Comparison of ENCODE assay signal across 1 cellular context in genomic region chr18:63317982-63318881, GRCh38.
TF ChIP-seq lines count a peak whose summit lies in the region.

No MANE protein-coding gene starts in this region.

TF ChIP-seq in GM12878, 131 proteins besides CTCF, POLR2A, EP300 and RAD21 (continued from another document and continues in another):
- TF ChIP-seq ZBTB4 (CRISPR knock-in tag; IDR thresholded peaks at IDR 0.05) (no peak), ZZZ3 (IDR thresholded peaks at IDR 0.05; ENCODE audit: control insufficient read depth, insufficient read length, low read depth) (no peak), CHD4 (IDR thresholded peaks at IDR 0.05) (no peak), TARDBP (IDR thresholded peaks at IDR 0.05; ENCODE audit: borderline replicate concordance) (peak; percentile 85; the same call in 1 of the 2 replicates), ZNF622 (IDR thresholded peaks at IDR 0.05) (no peak), TBL1XR1 (IDR thresholded peaks at IDR 0.05; ENCODE audit: low read depth, low read length) (peak; percentile 69; the same call in 1 of the 2 replicates), POLR2AphosphoS5 (IDR thresholded peaks at IDR 0.05; ENCODE audit: low read length) (peak; percentile 88), GABPA (IDR thresholded peaks at IDR 0.05; ENCODE audit: low read depth) (no peak), ESRRA (IDR thresholded peaks at IDR 0.05; ENCODE audit: low read length) (peak; percentile 79; the same call in 1 of the 2 replicates), CEBPZ (IDR thresholded peaks at IDR 0.05; ENCODE audit: low read depth, low read length) (no peak), ZNF217 (IDR thresholded peaks at IDR 0.05) (peak; percentile 22; the same call in 1 of the 2 replicates), ZNF687 (IDR thresholded peaks at IDR 0.05) (peak; percentile 69), PAX8 (IDR thresholded peaks at IDR 0.05) (no peak), PRDM15 (CRISPR knock-in tag; IDR thresholded peaks at IDR 0.05) (no peak), ZSCAN29 (IDR thresholded peaks at IDR 0.05) (no peak), MEF2A (IDR thresholded peaks at IDR 0.05; ENCODE audit: insufficient read depth, low read depth, low read length) (peak; percentile 63; the same call in 1 of the 2 replicates), HDAC6 (IDR thresholded peaks at IDR 0.05; ENCODE audit: unreplicated experiment) (no peak), BRCA1 (IDR thresholded peaks at IDR 0.05; ENCODE audit: low read depth, low read length) (0 out of 2 replicates have a peak, but pooled peaks have one; percentile 21), RELA (IDR thresholded peaks at IDR 0.05; ENCODE audit: borderline replicate concordance, partially characterized antibody) (peak; percentile 71), JUND (IDR thresholded peaks at IDR 0.05; ENCODE audit: low read depth, low read length) (0 out of 2 replicates have a peak, but pooled peaks have one; percentile 38), CHD2 (IDR thresholded peaks at IDR 0.05; ENCODE audit: borderline replicate concordance, low read depth, low read length) (0 out of 2 replicates have a peak, but pooled peaks have one; percentile 38), HDGF (IDR thresholded peaks at IDR 0.05) (peak; percentile 84), TAF1 (IDR thresholded peaks at IDR 0.05; ENCODE audit: borderline replicate concordance, low read depth, low read length) (peak; percentile 47; the same call in 1 of the 2 replicates), NKRF (conservative IDR thresholded peaks at IDR 0.05) (no peak; the same call in none of the 2 replicates), BMI1 (IDR thresholded peaks at IDR 0.05; ENCODE audit: borderline replicate concordance) (no peak), IKZF2 (IDR thresholded peaks at IDR 0.05) (peak in 1 of 2 experiments; percentile 69; a peak in 1 of 4 replicates), ZBED1 (IDR thresholded peaks at IDR 0.05; ENCODE audit: borderline replicate concordance) (no peak), RB1 (IDR thresholded peaks at IDR 0.05; ENCODE audit: borderline replicate concordance) (peak; percentile 89; the same call in 1 of the 2 replicates), WRNIP1 (IDR thresholded peaks at IDR 0.05; ENCODE audit: borderline replicate concordance, low read depth, low read length) (no peak), SMARCA5 (IDR thresholded peaks at IDR 0.05) (peak; percentile 98), SP1 (IDR thresholded peaks at IDR 0.05; ENCODE audit: low read depth, low read length) (no peak), PAX5 (IDR thresholded peaks at IDR 0.05; ENCODE audit: borderline replicate concordance, low read depth, low read length) (peak; percentile 49; the same call in 1 of the 2 replicates), MAX (IDR thresholded peaks at IDR 0.05; ENCODE audit: low read depth, low read length) (peak; percentile 86), EZH2 (IDR thresholded peaks at IDR 0.05; ENCODE audit: borderline replicate concordance, control insufficient read depth, low read depth, low read length) (no peak), CHD1 (IDR thresholded peaks at IDR 0.05; ENCODE audit: low read depth, low read length) (peak; percentile 77; the same call in 1 of the 2 replicates), ZNF24 (IDR thresholded peaks at IDR 0.05) (peak; percentile 69; the same call in 1 of the 2 replicates), RELB (IDR thresholded peaks at IDR 0.05; ENCODE audit: low read depth) (no peak; the same call in 1 of the 2 replicates), STAT1 (conservative IDR thresholded peaks at IDR 0.05) (no peak), STAT3 (IDR thresholded peaks at IDR 0.05; ENCODE audit: low read depth, low read length) (no peak), HSF1 (IDR thresholded peaks at IDR 0.05; ENCODE audit: low read depth, low read length) (no peak), POU2F2 (IDR thresholded peaks at IDR 0.05; ENCODE audit: borderline replicate concordance, low read depth, low read length) (peak; percentile 89; the same call in 1 of the 3 replicates), HDAC2 (IDR thresholded peaks at IDR 0.05) (no peak)
